In genomic region chr9:11701706-11702105, GRCh38 we compare ENCODE assay signal across 29 cellular contexts.
"Had no signal": no experiment of that assay in that cellular context is flagged by ENCODE, and none has a peak within 500 bp of the region (broad histone marks: within the 10 kb centered on the region; RNA-seq: fewer than 3 reads in every experiment).

No MANE protein-coding gene starts in this region.

- H3K4me1 Mint-ChIP-seq: activated CD4-positive, alpha-beta T cell treated with anti-CD3 and anti-CD28 coated beads for 36 hours; activated CD4-positive, alpha-beta T cell treated with anti-CD3 and anti-CD28 coated beads, Interleukin-2, amount 10 ng/mL, durations not matched to agents 7 days and 5 days; IgD-negative memory B cell had no signal

- H3K9me3 Mint-ChIP-seq: WTC11 had no signal

- H3K27ac ChIP-seq: adrenal gland, body of pancreas, Peyer's patch had no signal

- DNase-seq: activated CD4-positive, alpha-beta T cell treated with anti-CD3 and anti-CD28 coated beads for 36 hours; activated CD4-positive, alpha-beta T cell treated with anti-CD3 and anti-CD28 coated beads, Interleukin-2, amount 10 ng/mL, durations not matched to agents 7 days and 5 days; activated CD4-positive, alpha-beta T cell treated with anti-CD3 and anti-CD28 coated beads, Interleukin-2, amount 50 U/mL, for 48 hours; activated CD8-positive, alpha-beta T cell treated with anti-CD3 and anti-CD28 coated beads, Interleukin-2, amount 10 ng/mL, durations not matched to agents 7 days and 5 days; activated gamma-delta T cell treated with Interleukin-2 at 50 U/mL for 16 hours; activated naive CD4-positive, alpha-beta T cell treated with anti-CD3 and anti-CD28 coated beads for 36 hours; activated T-cell treated with anti-CD3 and anti-CD28 coated beads, Interleukin-2, amount 50 U/mL, for 24 hours; adrenal gland; body of pancreas; caudate nucleus; Karpas-422; KBM-7; NCI-H1417 treated with DMSO at 0.1 percent for 48 hours; NCI-H187 treated with DMSO at 0.1 percent for 48 hours; NCI-H2227 treated with DMSO at 0.1 percent for 48 hours; NCI-H446; NCI-H510A treated with DMSO at 0.1 percent for 48 hours; NCI-H526 treated with DMSO at 0.1 percent for 48 hours; NK-92 treated with Interleukin-12 subunit alpha and Interleukin-12 subunit beta, amount 100 ng/mL, for 24 hours; PC-3; Peyer's patch; RPMI8226; SIG-M5 had no signal

- H3K27me3 Mint-ChIP-seq: activated CD4-positive, alpha-beta T cell treated with anti-CD3 and anti-CD28 coated beads for 36 hours; activated CD4-positive, alpha-beta T cell treated with anti-CD3 and anti-CD28 coated beads, Interleukin-2, amount 10 ng/mL, durations not matched to agents 7 days and 5 days; activated T-cell treated with anti-CD3 and anti-CD28 coated beads, Interleukin-2, amount 50 U/mL, for 24 hours; IgD-negative memory B cell had no signal

- H3K36me3 Mint-ChIP-seq: activated naive CD4-positive, alpha-beta T cell treated with anti-CD3 and anti-CD28 coated beads, Interleukin-2, amount 50 U/mL, for 72 hours; WTC11 had no signal

- H3K4me1 ChIP-seq: adrenal gland, body of pancreas, Peyer's patch had no signal

- H3K9me3 ChIP-seq: adrenal gland, body of pancreas had no signal

- H3K36me3 ChIP-seq: adrenal gland, Peyer's patch had no signal

- H3K27me3 ChIP-seq: adrenal gland, body of pancreas, Peyer's patch had no signal

- H3K4me3 Mint-ChIP-seq: activated CD4-positive, alpha-beta T cell treated with anti-CD3 and anti-CD28 coated beads for 36 hours; activated CD4-positive, alpha-beta T cell treated with anti-CD3 and anti-CD28 coated beads, Interleukin-2, amount 10 ng/mL, durations not matched to agents 7 days and 5 days; activated CD8-positive, alpha-beta T cell treated with anti-CD3 and anti-CD28 coated beads, Interleukin-2, amount 10 ng/mL, durations not matched to agents 7 days and 5 days; activated naive CD4-positive, alpha-beta T cell treated with anti-CD3 and anti-CD28 coated beads for 36 hours; activated T-cell treated with anti-CD3 and anti-CD28 coated beads, Interleukin-2, amount 50 U/mL, for 24 hours; IgD-negative memory B cell; T-helper 1 cell treated with Interleukin-12 subunit alpha and Interleukin-12 subunit beta and Interleukin-4 antibody, amounts not matched to agents 30 μg/mL and 1 μg/mL, for 36 hours; T-helper 2 cell treated with Interferon-gamma antibody and Interleukin-4, amounts not matched to agents 5 μg/mL and 100 μg/mL, for 36 hours; WTC11 had no signal

- H3K27ac Mint-ChIP-seq: activated CD4-positive, alpha-beta T cell treated with anti-CD3 and anti-CD28 coated beads for 36 hours; activated CD4-positive, alpha-beta T cell treated with anti-CD3 and anti-CD28 coated beads, Interleukin-2, amount 10 ng/mL, durations not matched to agents 7 days and 5 days; activated CD8-positive, alpha-beta T cell treated with anti-CD3 and anti-CD28 coated beads, Interleukin-2, amount 10 ng/mL, durations not matched to agents 7 days and 5 days; activated naive CD4-positive, alpha-beta T cell treated with anti-CD3 and anti-CD28 coated beads for 36 hours; activated naive CD4-positive, alpha-beta T cell treated with anti-CD3 and anti-CD28 coated beads, Interleukin-2, amount 50 U/mL, for 72 hours; activated T-cell treated with anti-CD3 and anti-CD28 coated beads, Interleukin-2, amount 50 U/mL, for 24 hours; IgD-negative memory B cell; T-helper 1 cell treated with Interleukin-12 subunit alpha and Interleukin-12 subunit beta and Interleukin-4 antibody, amounts not matched to agents 30 μg/mL and 1 μg/mL, for 36 hours; T-helper 2 cell treated with Interferon-gamma antibody and Interleukin-4, amounts not matched to agents 5 μg/mL and 100 μg/mL, for 36 hours; WTC11 had no signal

- ATAC-seq: activated CD4-positive, alpha-beta T cell treated with anti-CD3 and anti-CD28 coated beads for 36 hours; activated CD4-positive, CD25-positive, alpha-beta regulatory T cell treated with anti-CD3 and anti-CD28 coated beads, Interleukin-2, amount 50 U/mL, for 24 hours; activated CD8-positive, alpha-beta T cell treated with anti-CD3 and anti-CD28 coated beads, Interleukin-2, amount 10 ng/mL, durations not matched to agents 7 days and 5 days; activated naive CD4-positive, alpha-beta T cell treated with anti-CD3 and anti-CD28 coated beads, Interleukin-2, amount 50 U/mL, for 72 hours; body of pancreas; PC-3; WTC11 had no signal

- H3K4me3 ChIP-seq: adrenal gland, body of pancreas, Peyer's patch had no signal
